In the genomic region with DNA sequence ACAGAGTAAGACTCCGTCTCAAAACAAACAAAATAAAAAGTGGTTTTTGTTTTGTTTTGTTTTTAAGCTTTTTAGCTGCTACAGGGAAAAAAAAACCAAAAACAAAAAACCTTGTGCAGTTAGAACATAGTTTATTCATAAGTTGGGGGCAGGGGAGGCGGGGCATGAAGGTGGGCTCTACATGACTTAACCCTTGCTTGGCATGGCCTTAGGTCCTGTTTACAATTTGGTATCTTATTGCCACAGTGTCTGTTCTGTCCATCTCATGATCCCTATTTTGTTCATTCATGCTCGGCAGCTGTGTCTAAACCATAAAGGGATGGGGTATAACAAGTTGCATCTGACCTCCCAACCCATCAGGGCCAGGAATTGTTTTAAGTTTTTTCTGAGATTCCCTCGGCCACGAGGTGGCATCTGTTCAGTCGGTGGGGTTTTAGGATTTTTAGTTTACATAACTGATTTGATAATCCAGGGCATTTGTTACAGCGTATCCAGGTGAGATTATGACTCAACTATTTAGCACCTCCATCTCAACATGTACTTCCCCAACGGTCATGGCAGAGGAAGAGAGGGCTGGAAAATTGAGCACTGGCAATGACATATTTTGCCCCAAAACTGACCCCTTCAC, we compare ENCODE assay signal across 14 cellular contexts. TPM values are rescaled to one million over a fixed set of nuclear protein-coding genes. Genes with fewer than 3 reads are reported as not detected.
DNase-seq lines count a peak whose midpoint lies in the region; ATAC-seq and TF ChIP-seq lines count a peak whose summit lies in the region.
"Had no signal": no experiment of that assay in that cellular context is flagged by ENCODE, and none has a peak within 500 bp of the region (broad histone marks: within the 10 kb centered on the region; RNA-seq: fewer than 3 reads in every experiment).

No MANE protein-coding gene starts in this region.

- peaks cover 41% of the 10 kb centered on the region for H3K79me1 ChIP-seq in mesenchymal stem cell (replicated peaks; ENCODE audit: low read length, poor library complexity, severe bottlenecking)

- no peak overlapping the region for H3K4me3 Mint-ChIP-seq in activated CD4-positive, alpha-beta T cell treated with anti-CD3 and anti-CD28 coated beads for 36 hours
- H3K4me3 Mint-ChIP-seq: natural killer cell treated with Interleukin-12 subunit alpha and Interleukin-12 subunit beta and Interleukin-15 and Interleukin-18, amount 100 ng/mL, for 72 hours had no signal

- H3K9me3 ChIP-seq in sigmoid colon (no peaks in the 10 kb centered on the region), mesenchymal stem cell (ENCODE audit: control insufficient read depth, low read length) (no peaks in the 10 kb centered on the region)
- H3K9me3 ChIP-seq: adrenal gland had no signal

- H3K9ac ChIP-seq in mesenchymal stem cell (ENCODE audit: low read length) = no peak overlapping the region

- no peak overlapping the region for H4K91ac ChIP-seq in mesenchymal stem cell (ENCODE audit: low read length)

- TF ChIP-seq EP300 in sigmoid colon (IDR thresholded peaks at IDR 0.05) = no peak

- H3K27me3 ChIP-seq in sigmoid colon (no peaks in the 10 kb centered on the region), mesenchymal stem cell (ENCODE audit: control insufficient read depth in 1 of 2, insufficient read depth in 1 of 2, low read length in 2 of 2) (no peaks in the 10 kb centered on the region)
- H3K27me3 ChIP-seq: adrenal gland, dorsolateral prefrontal cortex had no signal

- H3K4me3 ChIP-seq in sigmoid colon (no peak overlapping the region), mesenchymal stem cell (ENCODE audit: insufficient read depth in 1 of 2, low read depth in 1 of 2, low read length in 2 of 2) (no peak overlapping the region)
- H3K4me3 ChIP-seq: adrenal gland, dorsolateral prefrontal cortex had no signal

- peaks cover 26% of the 10 kb centered on the region for H3K4me1 Mint-ChIP-seq in activated CD4-positive, alpha-beta T cell treated with anti-CD3 and anti-CD28 coated beads for 36 hours

- H3K4me1 ChIP-seq in sigmoid colon (peaks cover 0 to 12% (median 5%) of the 10 kb centered on the region in 4 donors), mesenchymal stem cell (ENCODE audit: control insufficient read depth, insufficient read depth, low read depth, low read length) (peaks cover 5% of the 10 kb centered on the region)

- CTCF ChIA-PET in activated CD4-positive, alpha-beta T cell treated with anti-CD3 and anti-CD28 coated beads for 36 hours (lab: Charles Lee) = interaction anchor here (1.1 to 1.7 kb wide), 2 partner anchors 19 to 43 kb away, joined by 3 to 6 read pairs; no protein-coding TSS in a partner anchor

- no peak overlapping the region for H4K8ac ChIP-seq in mesenchymal stem cell (ENCODE audit: low read length)

- H2AK5ac ChIP-seq in mesenchymal stem cell (ENCODE audit: low read length, severe bottlenecking) = no peak overlapping the region

- no peak overlapping the region for H3K23ac ChIP-seq in mesenchymal stem cell (ENCODE audit: low read length in 2 of 2)

- no peak overlapping the region for H2BK12ac ChIP-seq in mesenchymal stem cell (ENCODE audit: low read length in 2 of 2)

- H3K27ac ChIP-seq in sigmoid colon = no peak overlapping the region
- no peak overlapping the region for H3K27ac ChIP-seq in mesenchymal stem cell (ENCODE audit: low read length, poor library complexity, severe bottlenecking)
- H3K27ac ChIP-seq: adrenal gland had no signal

- peak overlapping the region; percentile 15 for H3K27ac Mint-ChIP-seq in activated CD4-positive, alpha-beta T cell treated with anti-CD3 and anti-CD28 coated beads for 36 hours

- no peak for DNase-seq in activated CD4-positive, alpha-beta T cell treated with anti-CD3 and anti-CD28 coated beads for 36 hours
- DNase-seq in activated CD4-positive, alpha-beta T cell treated with anti-CD3 and anti-CD28 coated beads, Interleukin-2, amount 50 U/mL, for 48 hours = no peak
- peak; percentile 41 for DNase-seq in HT-29 (ENCODE audit: low spot score)
- peak; percentile 21 for DNase-seq in dermis blood vessel endothelial cell
- peak; percentile 24 for DNase-seq in sigmoid colon
- no peak for DNase-seq in mesenchymal stem cell
- DNase-seq in NCI-H1417 (lab: John Stamatoyannopoulos, UW) = no peak
- DNase-seq: dorsolateral prefrontal cortex, glutamatergic neuron, NCI-H1436 treated with DMSO at 0.1 percent for 48 hours, SHP77 had no signal

- WGBS in sigmoid colon, 2 donors = 39 to 68% methylated on average over 8 of the region's 8 CpGs
- WGBS in mesenchymal stem cell = 93% methylated on average over 4 of the region's 8 CpGs

- no peak overlapping the region for H3K18ac ChIP-seq in mesenchymal stem cell (ENCODE audit: low read depth in 1 of 2, low read length in 2 of 2)

- no peak overlapping the region for H2BK5ac ChIP-seq in mesenchymal stem cell (ENCODE audit: low read depth, low read length, poor library complexity, severe bottlenecking)

- H3K36me3 ChIP-seq in sigmoid colon (peaks cover 0 to 25% (median 14%) of the 10 kb centered on the region in 4 donors), mesenchymal stem cell (ENCODE audit: control insufficient read depth in 1 of 2, insufficient read depth in 2 of 2, low read depth in 1 of 2, low read length in 2 of 2) (peaks cover 25 to 30% of the 10 kb centered on the region in 2 experiments)

- H2BK120ac ChIP-seq in mesenchymal stem cell (ENCODE audit: low read depth, low read length) = no peak overlapping the region

- no peak overlapping the region for H3K4ac ChIP-seq in mesenchymal stem cell (ENCODE audit: low read depth in 1 of 2, low read length in 2 of 2)

- no peak for TF ChIP-seq POLR2A in sigmoid colon (IDR thresholded peaks at IDR 0.05)

- no peak overlapping the region for H3K4me2 ChIP-seq in mesenchymal stem cell (ENCODE audit: low read length, poor library complexity, severe bottlenecking)

- ATAC-seq in activated CD4-positive, alpha-beta T cell treated with anti-CD3 and anti-CD28 coated beads for 36 hours = peak; percentile 23
- no peak for ATAC-seq in GM21723 (IDR thresholded peaks at IDR 0.05; ENCODE audit: unreplicated experiment)
- ATAC-seq: natural killer cell treated with Interleukin-12 subunit alpha and Interleukin-12 subunit beta and Interleukin-15 and Interleukin-18, amount 100 ng/mL, for 72 hours had no signal

- peaks cover 5% of the 10 kb centered on the region for H3K36me3 Mint-ChIP-seq in activated CD4-positive, alpha-beta T cell treated with anti-CD3 and anti-CD28 coated beads for 36 hours (ENCODE audit: low read depth)
- H3K36me3 Mint-ChIP-seq: natural killer cell treated with Interleukin-12 subunit alpha and Interleukin-12 subunit beta and Interleukin-15 and Interleukin-18, amount 100 ng/mL, for 72 hours had no signal

- no peaks in the 10 kb centered on the region for H3K9me3 Mint-ChIP-seq in activated CD4-positive, alpha-beta T cell treated with anti-CD3 and anti-CD28 coated beads for 36 hours (ENCODE audit: low read depth)
- H3K9me3 Mint-ChIP-seq: natural killer cell treated with Interleukin-12 subunit alpha and Interleukin-12 subunit beta and Interleukin-15 and Interleukin-18, amount 100 ng/mL, for 72 hours had no signal

- intact Hi-C loops in activated CD4-positive, alpha-beta T cell treated with anti-CD3 and anti-CD28 coated beads for 36 hours (cut with DNase I, micrococcal nuclease) = no loop called here
- intact Hi-C loops in sigmoid colon (cut with DNase I) = no loop called here

- no peak overlapping the region for H2BK15ac ChIP-seq in mesenchymal stem cell (ENCODE audit: low read depth, poor library complexity, severe bottlenecking)

- no peak overlapping the region for H2AFZ ChIP-seq in mesenchymal stem cell (ENCODE audit: low read depth, low read length)

- H3K27me3 Mint-ChIP-seq in activated CD4-positive, alpha-beta T cell treated with anti-CD3 and anti-CD28 coated beads for 36 hours = no peaks in the 10 kb centered on the region
- H3K27me3 Mint-ChIP-seq: natural killer cell treated with Interleukin-12 subunit alpha and Interleukin-12 subunit beta and Interleukin-15 and Interleukin-18, amount 100 ng/mL, for 72 hours had no signal

- POLR2A ChIA-PET in activated CD4-positive, alpha-beta T cell treated with anti-CD3 and anti-CD28 coated beads for 36 hours (lab: Charles Lee) = interaction anchor here (0.6 kb wide), 1 partner anchor 61 kb away, joined by 3 read pairs; no protein-coding TSS in a partner anchor

- H3K14ac ChIP-seq in mesenchymal stem cell (ENCODE audit: low read length in 2 of 2) = no peak overlapping the region

- no peak for TF ChIP-seq CTCF in sigmoid colon (IDR thresholded peaks at IDR 0.05)

RNA-seq across cellular contexts. Expression of a gene that starts 6.9 kb away (rescaled TPM):
- 10 to 100 TPM; 11.7 to 14.4 TPM for total RNA-seq in activated CD4-positive, alpha-beta T cell treated with anti-CD3 and anti-CD28 coated beads for 36 hours
- total RNA-seq in HT-29 (2014; rRNA removed; shearing (Covaris generic)) = 18.2 and 20.2 TPM in 2 replicates
- 11.6 and 13.8 TPM in 2 replicates for total RNA-seq in dermis blood vessel endothelial cell
- total RNA-seq in sigmoid colon = 10 to 100 TPM in 2 of 4 donors, 1 to 10 TPM in 2; 6.6 to 13.3 (median 10.8) TPM
- 10 to 100 TPM in 1 of 3 donors, 1 to 10 TPM in 2; 6.6 to 14.6 (median 9.0) TPM for polyA plus RNA-seq in sigmoid colon
- polyA plus RNA-seq in mesenchymal stem cell (2013, experiment 1 of 2) = 4.9 TPM
- 5.2 TPM for polyA plus RNA-seq in mesenchymal stem cell (2013, experiment 2 of 2)

RNA-seq across cellular contexts. Expression of a gene that starts 13.0 kb away (rescaled TPM):
- total RNA-seq in activated CD4-positive, alpha-beta T cell treated with anti-CD3 and anti-CD28 coated beads for 36 hours = under 1 TPM; 0.09 to 0.19 TPM
- total RNA-seq in HT-29 (2014; rRNA removed; shearing (Covaris generic)) = 42.2 and 42.8 TPM in 2 replicates
- total RNA-seq in dermis blood vessel endothelial cell = not detected in 2 replicates
- total RNA-seq in sigmoid colon = not detected
- polyA plus RNA-seq in sigmoid colon = 10 to 100 TPM; 16.6 to 30.0 (median 22.7) TPM
- polyA plus RNA-seq in mesenchymal stem cell (2013, experiment 1 of 2) = not detected
- polyA plus RNA-seq in mesenchymal stem cell (2013, experiment 2 of 2) = not detected
- total RNA-seq: adrenal gland; natural killer cell treated with Interleukin-12 subunit alpha and Interleukin-12 subunit beta and Interleukin-15 and Interleukin-18, amount 100 ng/mL, for 72 hours had no signal

RNA-seq across cellular contexts. Expression of a gene that starts 53.3 kb away (rescaled TPM):
- total RNA-seq in activated CD4-positive, alpha-beta T cell treated with anti-CD3 and anti-CD28 coated beads for 36 hours = 10 to 100 TPM; 72.5 to 96.8 TPM
- total RNA-seq in HT-29 (2014; rRNA removed; shearing (Covaris generic)) = 47.3 and 71.2 TPM in 2 replicates
- total RNA-seq in dermis blood vessel endothelial cell = 30.6 and 96.1 TPM in 2 replicates
- total RNA-seq in sigmoid colon = 100 to 1,000 TPM; 120 to 168 (median 146) TPM
- 10 to 100 TPM; 45.6 to 68.1 (median 55.7) TPM for polyA plus RNA-seq in sigmoid colon
- 37.1 TPM for polyA plus RNA-seq in mesenchymal stem cell (2013, experiment 1 of 2)
- 38.5 TPM for polyA plus RNA-seq in mesenchymal stem cell (2013, experiment 2 of 2)

RNA-seq across cellular contexts. Expression of a gene that starts 59.9 kb away (rescaled TPM):
- total RNA-seq in activated CD4-positive, alpha-beta T cell treated with anti-CD3 and anti-CD28 coated beads for 36 hours = 1 to 10 TPM; 2.9 to 3.0 TPM
- not detected in 2 replicates for total RNA-seq in HT-29 (2014; rRNA removed; shearing (Covaris generic))
- total RNA-seq in dermis blood vessel endothelial cell (0.17 and 0.33 TPM in 2 replicates), sigmoid colon (1 to 10 TPM in 1 of 4 donors, under 1 TPM in 3; 0.27 to 1.2 (median 0.63) TPM)
- 1 to 10 TPM in 1 of 3 donors, under 1 TPM in 1, not detected in 1; 0.69 to 1.5 TPM for polyA plus RNA-seq in sigmoid colon
- polyA plus RNA-seq in mesenchymal stem cell (2013, experiment 1 of 2) = 0.66 TPM
- 0.48 TPM for polyA plus RNA-seq in mesenchymal stem cell (2013, experiment 2 of 2)

Comparison
In these comparisons a context has a peak if more than half of its experiments do, and no peak if none do; other contexts are left out.
1. DNase-seq: peak in HT-29 (single experiment), dermis blood vessel endothelial cell (single experiment) and sigmoid colon (single experiment); none in activated CD4-positive, alpha-beta T cell treated with anti-CD3 and anti-CD28 coated beads for 36 hours (single experiment), activated CD4-positive, alpha-beta T cell treated with anti-CD3 and anti-CD28 coated beads, Interleukin-2, amount 50 U/mL, for 48 hours (0 of 2), mesenchymal stem cell (single experiment) and NCI-H1417 (0 of 3).
2. RNA of a gene that starts 13.0 kb away (total RNA-seq): 42.2 to 42.8 TPM in HT-29; 0.09 to 0.19 TPM in activated CD4-positive, alpha-beta T cell treated with anti-CD3 and anti-CD28 coated beads for 36 hours, not detected in dermis blood vessel endothelial cell and not detected in sigmoid colon; every median in the first group is over 10 times any median in the second.